ENCODE assay signal across 25 cellular contexts in genomic region chr10:131912620-131913019, GRCh38. TPM values are rescaled to one million over a fixed set of nuclear protein-coding genes. Genes with fewer than 3 reads are reported as not detected.
DNase-seq lines count a peak whose midpoint lies in the region; ATAC-seq, FAIRE-seq and TF ChIP-seq lines count a peak whose summit lies in the region.
"Had no signal": no experiment of that assay in that cellular context is flagged by ENCODE, and none has a peak within 500 bp of the region (broad histone marks: within the 10 kb centered on the region; RNA-seq: fewer than 3 reads in every experiment).

No MANE protein-coding gene starts in this region.

- H3K4me1 Mint-ChIP-seq in activated naive CD8-positive, alpha-beta T cell (ENCODE audit: low read depth), result peaks cover 81% of the 10 kb centered on the region
- H3K4me1 Mint-ChIP-seq in activated naive CD8-positive, alpha-beta T cell treated with anti-CD3 and anti-CD28 coated beads for 36 hours, result peaks cover 65% of the 10 kb centered on the region
- H3K4me1 Mint-ChIP-seq in CD8-positive, alpha-beta T cell (ENCODE audit: low read depth), result peaks cover 80% of the 10 kb centered on the region

- no peak for FAIRE-seq in GM12878 (lab: Jason Lieb, UNC)

- H3K27me3 ChIP-seq in CD8-positive, alpha-beta T cell (ENCODE audit: insufficient read depth, low read length), result no peaks in the 10 kb centered on the region
- H3K27me3 ChIP-seq in GM12878 (replicated peaks in 1 of 2; ENCODE audit: control insufficient read depth in 2 of 2, insufficient read depth in 2 of 2, low read length in 1 of 2) (no peaks in the 10 kb centered on the region), sigmoid colon (no peaks in the 10 kb centered on the region), esophagus squamous epithelium (no peaks in the 10 kb centered on the region)
- H3K27me3 ChIP-seq: BE2C, SJSA1 had no signal

- no peak overlapping the region for H3K4me2 ChIP-seq in GM12878 (ENCODE audit: control insufficient read depth, insufficient read depth)
- H3K4me2 ChIP-seq: GM23338, KMS-11, PC-9 had no signal

- intact Hi-C loops in CD8-positive, alpha-beta T cell (cut with DNase I, micrococcal nuclease), result no loop called here
- intact Hi-C loops in GM12878 (cut with micrococcal nuclease; ENCODE audit: unreplicated experiment), result no loop called here
- intact Hi-C loops in sigmoid colon (cut with DNase I), result no loop called here
- intact Hi-C loops in esophagus squamous epithelium (cut with DNase I), result no loop called here

- TF ChIP-seq POLR2A in GM12878 (IDR thresholded peaks at IDR 0.05; ENCODE audit: low read depth, low read length) (no peak), sigmoid colon (IDR thresholded peaks at IDR 0.05) (no peak), esophagus squamous epithelium (IDR thresholded peaks at IDR 0.05) (no peak)

- no peaks in the 10 kb centered on the region for H3K9me3 ChIP-seq in CD8-positive, alpha-beta T cell (ENCODE audit: low read length)
- peaks cover 3% of the 10 kb centered on the region for H3K9me3 ChIP-seq in GM12878 (replicated peaks; ENCODE audit: control insufficient read depth, insufficient read depth, low read length)
- H3K9me3 ChIP-seq in sigmoid colon, result no peaks in the 10 kb centered on the region
- no peaks in the 10 kb centered on the region for H3K9me3 ChIP-seq in esophagus squamous epithelium
- H3K9me3 ChIP-seq: BE2C, HAP-1, SJSA1 had no signal

- TF ChIP-seq EP300 in GM12878 (IDR thresholded peaks at IDR 0.05; ENCODE audit: borderline replicate concordance in 1 of 2, control insufficient read depth in 1 of 2, low read depth in 2 of 2, low read length in 2 of 2) (no peak), sigmoid colon (IDR thresholded peaks at IDR 0.05) (no peak)

- peaks cover 47% of the 10 kb centered on the region for H3K79me2 ChIP-seq in GM12878 (ENCODE audit: control insufficient read depth, insufficient read depth, low read length)

- in situ Hi-C loops in GM12878 (cut with MboI), result no loop called here

- no peak overlapping the region for H3K4me3 ChIP-seq in CD8-positive, alpha-beta T cell (ENCODE audit: low read depth, low read length)
- H3K4me3 ChIP-seq in GM12878, result no peak overlapping the region
- H3K4me3 ChIP-seq in sigmoid colon, result no peak overlapping the region
- no peak overlapping the region for H3K4me3 ChIP-seq in esophagus squamous epithelium
- H3K4me3 ChIP-seq: GM23338, HAP-1, PC-9, SJSA1 had no signal

- TF ChIP-seq CTCF in CD8-positive, alpha-beta T cell (IDR thresholded peaks at IDR 0.05), result no peak
- TF ChIP-seq CTCF in GM12878 (IDR thresholded peaks at IDR 0.05 in 2 of 3, conservative IDR thresholded peaks at IDR 0.05 in 1 of 3; ENCODE audit: control insufficient read depth in 2 of 3, extremely low read depth in 1 of 3, insufficient read depth in 1 of 3, low read depth in 3 of 3, low read length in 3 of 3) (no peak), sigmoid colon (IDR thresholded peaks at IDR 0.05) (no peak), esophagus squamous epithelium (IDR thresholded peaks at IDR 0.05) (no peak)

- POLR2A ChIA-PET in CD8-positive, alpha-beta T cell (lab: Charles Lee), result interaction anchor here (0.6 kb wide), 1 partner anchor 59 kb away, joined by 4 read pairs; no protein-coding TSS in a partner anchor
- POLR2A ChIA-PET in GM12878 (lab: Charles Lee), result no interaction called here

- RAD21 ChIA-PET in GM12878 (lab: Charles Lee; ENCODE audit: unreplicated experiment), result no interaction called here

- peaks cover 53% of the 10 kb centered on the region for H3K4me1 ChIP-seq in CD8-positive, alpha-beta T cell (ENCODE audit: insufficient read depth, low read length)
- no peaks in the 10 kb centered on the region for H3K4me1 ChIP-seq in GM12878 (ENCODE audit: control insufficient read depth, insufficient read depth, low read length)
- peaks cover 0 to 41% (median 16%) of the 10 kb centered on the region in 4 donors for H3K4me1 ChIP-seq in sigmoid colon
- H3K4me1 ChIP-seq in esophagus squamous epithelium, result peaks cover 0 to 42% (median 3%) of the 10 kb centered on the region in 3 donors
- H3K4me1 ChIP-seq: BE2C, SJSA1 had no signal

- no peaks in the 10 kb centered on the region for H3K9me3 Mint-ChIP-seq in activated naive CD8-positive, alpha-beta T cell (ENCODE audit: low read depth)
- peaks cover 5% of the 10 kb centered on the region for H3K9me3 Mint-ChIP-seq in activated naive CD8-positive, alpha-beta T cell treated with anti-CD3 and anti-CD28 coated beads for 36 hours
- H3K9me3 Mint-ChIP-seq in CD8-positive, alpha-beta T cell, result no peaks in the 10 kb centered on the region

- H3K27ac ChIP-seq in CD8-positive, alpha-beta T cell (ENCODE audit: low read depth, low read length), result no peak overlapping the region
- H3K27ac ChIP-seq in GM12878 (ENCODE audit: control insufficient read depth, insufficient read depth) (no peak overlapping the region), sigmoid colon (no peak overlapping the region), esophagus squamous epithelium (no peak overlapping the region)
- H3K27ac ChIP-seq: KMS-11, PC-9, SJSA1 had no signal

- H4K20me1 ChIP-seq in GM12878 (ENCODE audit: control insufficient read depth, insufficient read depth), result no peaks in the 10 kb centered on the region

- H3K27me3 Mint-ChIP-seq in activated naive CD8-positive, alpha-beta T cell, result no peaks in the 10 kb centered on the region
- H3K27me3 Mint-ChIP-seq in activated naive CD8-positive, alpha-beta T cell treated with anti-CD3 and anti-CD28 coated beads for 36 hours, result no peaks in the 10 kb centered on the region
- H3K27me3 Mint-ChIP-seq in CD8-positive, alpha-beta T cell (ENCODE audit: low read depth), result no peaks in the 10 kb centered on the region
- H3K27me3 Mint-ChIP-seq: CD4-positive, CD25-positive, alpha-beta regulatory T cell had no signal

- WGBS in GM12878 (ENCODE audit: insufficient coverage, insufficient replicate concordance, low lambda C conversion rate, missing lambda C conversion rate), result 96% methylated on average over 3 of the region's 3 CpGs
- 95 to 98% methylated on average over 3 of the region's 3 CpGs for WGBS in sigmoid colon, 2 donors
- WGBS in esophagus squamous epithelium, 2 donors, result 79 to 94% methylated on average over 2 to 3 of the region's 3 CpGs

- SMC1A ChIA-PET in GM12878 (lab: Charles Lee; ENCODE audit: uncharacterized antibody, unreplicated experiment), result no interaction called here

- no TSS peak for BruUV-seq in GM12878 (replicated peaks; lab: Mats Ljungman, UMichigan)

- TF ChIP-seq RAD21 in GM12878 (IDR thresholded peaks at IDR 0.05; ENCODE audit: insufficient read depth, low read depth, low read length), result no peak

- ATAC-seq in CD8-positive, alpha-beta T cell, result no peak
- ATAC-seq in GM12878, result no peak
- ATAC-seq: GM23338 had no signal

- H3K27ac Mint-ChIP-seq in activated naive CD8-positive, alpha-beta T cell, result peak overlapping the region; percentile 50
- H3K27ac Mint-ChIP-seq in activated naive CD8-positive, alpha-beta T cell treated with anti-CD3 and anti-CD28 coated beads for 36 hours, result no peak overlapping the region
- H3K27ac Mint-ChIP-seq in CD8-positive, alpha-beta T cell, result peak overlapping the region; percentile 41
- H3K27ac Mint-ChIP-seq: GM23338 had no signal

- H2AFZ ChIP-seq in GM12878 (ENCODE audit: control insufficient read depth, low read depth, low read length), result no peak overlapping the region
- H2AFZ ChIP-seq: GM23338, PC-9 had no signal

- peaks cover 11% of the 10 kb centered on the region for H3K36me3 Mint-ChIP-seq in activated naive CD8-positive, alpha-beta T cell
- peaks cover 54% of the 10 kb centered on the region for H3K36me3 Mint-ChIP-seq in activated naive CD8-positive, alpha-beta T cell treated with anti-CD3 and anti-CD28 coated beads for 36 hours
- H3K36me3 Mint-ChIP-seq in CD8-positive, alpha-beta T cell, result peaks cover 53% of the 10 kb centered on the region

- no peaks in the 10 kb centered on the region for H3K36me3 ChIP-seq in CD8-positive, alpha-beta T cell (ENCODE audit: insufficient read depth, low read length)
- peaks cover 0 to 9% of the 10 kb centered on the region in 2 experiments; a peak in 3 of 4 replicates for H3K36me3 ChIP-seq in GM12878 (ENCODE audit: control insufficient read depth in 2 of 2, insufficient read depth in 2 of 2, low read length in 1 of 2)
- peaks cover 0 to 5% (median 0%) of the 10 kb centered on the region in 4 donors for H3K36me3 ChIP-seq in sigmoid colon
- peaks cover 0 to 39% (median 0%) of the 10 kb centered on the region in 3 donors for H3K36me3 ChIP-seq in esophagus squamous epithelium

- CTCF ChIA-PET in CD8-positive, alpha-beta T cell (lab: Charles Lee), result interaction anchor here (1.0 to 2.3 kb wide), 3 partner anchors 27 to 110 kb away, joined by 3 to 8 read pairs (median 7); no protein-coding TSS in a partner anchor
- CTCF ChIA-PET in GM12878 (lab: Yijun Ruan, JAX), result interaction anchor here (1.3 kb wide), 1 partner anchor 12 kb away, joined by 3 read pairs; no protein-coding TSS in a partner anchor

- no peak for DNase-seq in activated naive CD8-positive, alpha-beta T cell treated with anti-CD3 and anti-CD28 coated beads for 36 hours
- no peak for DNase-seq in CD8-positive, alpha-beta T cell
- DNase-seq in GM12878 (ENCODE audit: low read depth, low spot score) (no peak), sigmoid colon (peak; percentile 21), AML-193 (lab: John Stamatoyannopoulos, UW) (no peak), esophagus squamous epithelium (lab: John Stamatoyannopoulos, UW) (no peak), NCI-H446 (lab: John Stamatoyannopoulos, UW) (no peak)
- DNase-seq: BE2C; CD4-positive, CD25-positive, alpha-beta regulatory T cell; COR-L47; DMS53; IMR-90; MM.1S; NCI-H2029; NCI-H446 treated with DMSO at 0.1 percent for 48 hours; NCI-H526; NCI-H82; NK-92 treated with Interleukin-12 subunit alpha and Interleukin-12 subunit beta, amount 100 ng/mL, for 24 hours; PC-9; Right ventricle myocardium superior had no signal

- H3K4me3 Mint-ChIP-seq in activated naive CD8-positive, alpha-beta T cell, result no peak overlapping the region
- no peak overlapping the region for H3K4me3 Mint-ChIP-seq in activated naive CD8-positive, alpha-beta T cell treated with anti-CD3 and anti-CD28 coated beads for 36 hours
- no peak overlapping the region for H3K4me3 Mint-ChIP-seq in CD8-positive, alpha-beta T cell
- H3K4me3 Mint-ChIP-seq: GM23338 had no signal

- H3K9ac ChIP-seq in GM12878 (ENCODE audit: control insufficient read depth, insufficient read depth, low read length), result no peak overlapping the region
- H3K9ac ChIP-seq: KMS-11 had no signal

RNA-seq across cellular contexts. Expression of gene PPP2R2D, which starts 11.8 kb away (rescaled TPM):
- 10 to 100 TPM; 24.4 to 25.7 TPM for total RNA-seq in activated naive CD8-positive, alpha-beta T cell treated with anti-CD3 and anti-CD28 coated beads for 36 hours
- total RNA-seq in CD8-positive, alpha-beta T cell, result 10 to 100 TPM; 28.4 to 28.5 TPM
- total RNA-seq in GM12878 (2013; cell fraction: nucleolus; rRNA removed), result 64.7 and 70.5 TPM in 2 replicates
- 22.3 and 24.6 TPM in 2 replicates for total RNA-seq in GM12878 (2014; rRNA removed)
- total RNA-seq in GM12878 (2014; rRNA removed; fragmentation: Illumina TruSeq; extraction: Trizol), result 21.1 and 23.8 TPM in 2 replicates
- 23.3 and 23.5 TPM in 2 replicates for total RNA-seq in GM12878 (2021)
- 8.8 TPM for polyA plus RNA-seq in GM12878 (2011; ENCODE audit: low read depth)
- 39.2 and 41.9 TPM in 2 replicates for polyA plus RNA-seq in GM12878 (2011; rRNA removed)
- polyA plus RNA-seq in GM12878 (2011; cell fraction: cytosol; rRNA removed), result 33.2 and 37.5 TPM in 2 replicates
- polyA plus RNA-seq in GM12878 (2011; cell fraction: nucleus; rRNA removed), result 45.5 and 46.6 TPM in 2 replicates
- polyA plus RNA-seq in GM12878 (2012), result 17.7 and 23.3 TPM in 2 replicates
- polyA plus RNA-seq in GM12878 (2014; fragmentation: Illumina TruSeq; extraction: Trizol), result 18.1 and 20.0 TPM in 2 replicates
- polyA plus RNA-seq in GM12878 (2014; fragmentation: Nextera tagmentation; extraction: Ambion mirVana), result 1 to 10 TPM; 2.8 to 3.6 TPM
- 28.8 and 29.7 TPM in 2 replicates for polyA plus RNA-seq in GM12878 (2014; rRNA removed)
- 10 to 100 TPM in 1 of 2 experiments, 1 to 10 TPM in 1; 4.6 to 21.2 TPM for polyA plus RNA-seq in GM12878 (2016; fragmentation: Nextera tagmentation; extraction: Ambion mirVana)
- polyA minus RNA-seq in GM12878 (2011; rRNA and poly(A)+ RNA removed), result 38.9 and 40.3 TPM in 2 replicates
- 13.1 and 15.6 TPM in 2 replicates for polyA minus RNA-seq in GM12878 (2011; cell fraction: cytosol; rRNA and poly(A)+ RNA removed)
- polyA minus RNA-seq in GM12878 (2011; cell fraction: nucleus; rRNA and poly(A)+ RNA removed), result 20.1 and 31.6 TPM in 2 replicates
- total RNA-seq in sigmoid colon, result 10 to 100 TPM; 22.7 to 44.0 (median 34.6) TPM
- polyA plus RNA-seq in sigmoid colon, result 10 to 100 TPM; 18.4 to 23.8 (median 22.8) TPM
- total RNA-seq in esophagus squamous epithelium, result 10 to 100 TPM; 18.6 to 27.5 (median 22.1) TPM
